19 cellular contexts compared by ENCODE assay signal in the genomic region with DNA sequence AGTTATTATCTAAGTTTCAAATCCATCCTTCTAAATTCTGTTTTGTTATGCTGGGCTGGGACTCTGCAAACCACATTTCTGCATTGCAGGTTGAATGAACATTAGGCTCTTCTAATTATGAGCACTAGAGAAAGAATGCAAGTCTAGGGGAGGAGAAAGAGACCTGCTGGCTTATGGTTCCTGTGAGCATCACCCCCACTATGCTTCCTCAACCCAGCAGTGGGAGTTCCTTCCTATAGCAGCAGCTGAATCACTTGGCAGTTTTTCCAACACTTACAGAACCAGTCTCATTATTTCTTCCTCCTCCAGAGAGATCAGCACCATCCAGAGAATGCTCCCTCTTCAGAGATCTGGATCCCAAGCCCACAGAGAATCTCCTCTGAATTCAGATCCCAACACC.
A peak's percentile ranks its signal among the peaks of the same experiment; 100 is the strongest.
DNase-seq lines count a peak whose midpoint lies in the region; ATAC-seq, FAIRE-seq and TF ChIP-seq lines count a peak whose summit lies in the region.
"Had no signal": no experiment of that assay in that cellular context is flagged by ENCODE, and none has a peak within 500 bp of the region (broad histone marks: within the 10 kb centered on the region; RNA-seq: fewer than 3 reads in every experiment).

No MANE protein-coding gene starts in this region.

- H3K23ac ChIP-seq in IMR-90 (ENCODE audit: low read depth, low read length), result 0 out of 2 replicates have a peak overlapping the region, but pooled peaks have one; percentile 27

- TF ChIP-seq CTCF in IMR-90 (conservative IDR thresholded peaks at IDR 0.05; ENCODE audit: low read depth, low read length) (no peak), esophagus muscularis mucosa (IDR thresholded peaks at IDR 0.05) (no peak)

- peak overlapping the region; percentile 42 for H2BK5ac ChIP-seq in IMR-90 (ENCODE audit: low read depth, low read length, poor library complexity, severe bottlenecking)

- TF ChIP-seq POLR2A in IMR-90 (IDR thresholded peaks at IDR 0.05; ENCODE audit: low read depth, low read length), result no peak
- TF ChIP-seq POLR2A in esophagus muscularis mucosa (IDR thresholded peaks at IDR 0.05; ENCODE audit: low read depth), result no peak

- no peak overlapping the region for H2BK120ac ChIP-seq in IMR-90 (ENCODE audit: low read depth, low read length)

- intact Hi-C loops in IMR-90 (cut with micrococcal nuclease) (no loop called here), esophagus muscularis mucosa (cut with DNase I) (no loop called here)

- H3K79me1 ChIP-seq in IMR-90 (ENCODE audit: low read depth in 1 of 2, low read length in 2 of 2), result no peaks in the 10 kb centered on the region

- BruUV-seq in IMR-90 (replicated peaks; lab: Mats Ljungman, UMichigan), result no TSS peak

- H3K36me3 ChIP-seq in IMR-90 (ENCODE audit: control insufficient read depth, insufficient read depth, low read length) (no peaks in the 10 kb centered on the region), esophagus muscularis mucosa (no peaks in the 10 kb centered on the region)
- H3K36me3 ChIP-seq: colonic mucosa, SJSA1 had no signal

- TF ChIP-seq RAD21 in IMR-90 (IDR thresholded peaks at IDR 0.05; ENCODE audit: low read length), result no peak

- POLR2A ChIA-PET in IMR-90 (lab: Charles Lee; ENCODE audit: unreplicated experiment), result no interaction called here

- H3K9ac ChIP-seq in IMR-90 (ENCODE audit: low read depth, low read length), result no peak overlapping the region

- no peaks in the 10 kb centered on the region for H3K4me1 ChIP-seq in IMR-90 (ENCODE audit: control insufficient read depth, insufficient read depth, low read length)
- H3K4me1 ChIP-seq in esophagus muscularis mucosa, result no peaks in the 10 kb centered on the region
- H3K4me1 ChIP-seq: colonic mucosa, SJSA1 had no signal

- H4K91ac ChIP-seq in IMR-90 (ENCODE audit: insufficient read depth, low read depth, low read length), result no peak overlapping the region

- H3K18ac ChIP-seq in IMR-90 (ENCODE audit: low read depth, low read length), result no peak overlapping the region

- H3K27me3 ChIP-seq in IMR-90 (ENCODE audit: control insufficient read depth, insufficient read depth, low read length), result no peaks in the 10 kb centered on the region
- no peaks in the 10 kb centered on the region for H3K27me3 ChIP-seq in esophagus muscularis mucosa
- H3K27me3 ChIP-seq: colonic mucosa, SJSA1 had no signal

- H2BK20ac ChIP-seq in IMR-90 (ENCODE audit: low read depth, low read length), result no peak overlapping the region

- in situ Hi-C loops in IMR-90 (cut with MboI; ENCODE audit: low sequenced_read_pairs), result no loop called here

- no peak overlapping the region for H2AK5ac ChIP-seq in IMR-90 (ENCODE audit: low read depth, low read length)

- H2AFZ ChIP-seq in IMR-90 (replicated peaks; ENCODE audit: low read length, poor library complexity), result peak overlapping the region; percentile 73

- no peak overlapping the region for H3K4me3 ChIP-seq in IMR-90 (ENCODE audit: insufficient read depth, low read depth, low read length)
- H3K4me3 ChIP-seq in esophagus muscularis mucosa, result no peak overlapping the region
- H3K4me3 ChIP-seq: colonic mucosa, lung, SJSA1 had no signal

- H2AK9ac ChIP-seq in IMR-90 (replicated peaks; ENCODE audit: low read depth, low read length, poor library complexity), result peak overlapping the region; percentile 1

- no peak overlapping the region for H3K4ac ChIP-seq in IMR-90 (ENCODE audit: low read depth, low read length)

- dilution Hi-C loops in IMR-90 (cut with HindIII; ENCODE audit: low sequenced_read_pairs, unreplicated experiment), result no loop called here

- peak; percentile 94 for ATAC-seq in IMR-90 (ENCODE audit: low read depth)
- ATAC-seq: activated CD8-positive, alpha-beta T cell treated with anti-CD3 and anti-CD28 coated beads for 36 hours; esophagus mucosa had no signal

- no peaks in the 10 kb centered on the region for H4K20me1 ChIP-seq in IMR-90 (ENCODE audit: insufficient read depth, low read length)

- no peak overlapping the region for H4K8ac ChIP-seq in IMR-90 (ENCODE audit: low read depth in 2 of 2, low read length in 2 of 2)

- H3K56ac ChIP-seq in IMR-90 (ENCODE audit: extremely low read depth, insufficient read depth, low read length), result no peak overlapping the region

- H3K14ac ChIP-seq in IMR-90 (replicated peaks; ENCODE audit: low read depth, low read length), result no peak overlapping the region

- FAIRE-seq in urothelium cell line (lab: Jason Lieb, UNC), result no peak

- no peak overlapping the region for H2BK15ac ChIP-seq in IMR-90 (ENCODE audit: low read depth, low read length)

- TF ChIP-seq EP300 in esophagus muscularis mucosa (IDR thresholded peaks at IDR 0.05), result no peak

- CTCF ChIA-PET in IMR-90 (lab: Yijun Ruan, JAX), result no interaction called here

- H4K5ac ChIP-seq in IMR-90 (ENCODE audit: low read depth, low read length), result no peak overlapping the region

- H3K9me3 ChIP-seq in IMR-90 (ENCODE audit: control insufficient read depth, insufficient read depth, low read length) (no peaks in the 10 kb centered on the region), esophagus muscularis mucosa (no peaks in the 10 kb centered on the region)
- H3K9me3 ChIP-seq: colonic mucosa, SJSA1 had no signal

- H3K9me1 ChIP-seq in IMR-90 (ENCODE audit: insufficient read depth, low read length), result no peaks in the 10 kb centered on the region

- no peak overlapping the region for H3K27ac ChIP-seq in IMR-90 (ENCODE audit: insufficient read depth, low read length)
- H3K27ac ChIP-seq in esophagus muscularis mucosa (replicated peaks in 1 of 4), result no peak overlapping the region
- H3K27ac ChIP-seq: C4-2B, colonic mucosa, SJSA1 had no signal

- H3K4me2 ChIP-seq in IMR-90 (ENCODE audit: low read depth, low read length), result no peak overlapping the region

- DNase-seq in AG20443 (ENCODE audit: low spot score) (peak; percentile 60), IMR-90 (peak; percentile 89), dermis blood vessel endothelial cell (peak; percentile 82), occipital lobe (lab: John Stamatoyannopoulos, UW) (peak; percentile 10), urothelium cell line (ENCODE audit: low spot score) (no peak), esophagus muscularis mucosa (ENCODE audit: extremely low spot score) (no peak), foreskin melanocyte (no peak)
- no peak for DNase-seq in stimulated activated naive CD4-positive, alpha-beta T cell (lab: John Stamatoyannopoulos, UW)
- DNase-seq: activated CD8-positive, alpha-beta T cell treated with anti-CD3 and anti-CD28 coated beads for 36 hours; colonic mucosa; KG1; NCI-H1417 treated with DMSO at 0.1 percent for 48 hours; NCI-H2227 treated with DMSO at 0.1 percent for 48 hours; stimulated activated CD4-positive, alpha-beta T cell treated with anti-CD3 and anti-CD28 coated beads, Interleukin-4, amount 100 ng/mL, for 1 hour; trophoblast cell had no signal

TF ChIP-seq in IMR-90, 13 proteins besides CTCF, POLR2A, EP300 and RAD21:
- TF ChIP-seq, protein P1, sequence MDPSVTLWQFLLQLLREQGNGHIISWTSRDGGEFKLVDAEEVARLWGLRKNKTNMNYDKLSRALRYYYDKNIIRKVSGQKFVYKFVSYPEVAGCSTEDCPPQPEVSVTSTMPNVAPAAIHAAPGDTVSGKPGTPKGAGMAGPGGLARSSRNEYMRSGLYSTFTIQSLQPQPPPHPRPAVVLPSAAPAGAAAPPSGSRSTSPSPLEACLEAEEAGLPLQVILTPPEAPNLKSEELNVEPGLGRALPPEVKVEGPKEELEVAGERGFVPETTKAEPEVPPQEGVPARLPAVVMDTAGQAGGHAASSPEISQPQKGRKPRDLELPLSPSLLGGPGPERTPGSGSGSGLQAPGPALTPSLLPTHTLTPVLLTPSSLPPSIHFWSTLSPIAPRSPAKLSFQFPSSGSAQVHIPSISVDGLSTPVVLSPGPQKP (IDR thresholded peaks at IDR 0.05; ENCODE audit: borderline replicate concordance, low read depth, low read length), result no peak
- no peak for TF ChIP-seq CEBPB (IDR thresholded peaks at IDR 0.05; ENCODE audit: low read depth, low read length)
- peak; percentile 32 for TF ChIP-seq RCOR1 (IDR thresholded peaks at IDR 0.05; ENCODE audit: insufficient replicate concordance, low read length)

Comparison
In these comparisons a context has a peak if more than half of its experiments do, and no peak if none do; other contexts are left out.
1. DNase-seq: peak in AG20443 (single experiment), IMR-90 (single experiment), dermis blood vessel endothelial cell (single experiment) and occipital lobe (single experiment); none in stimulated activated naive CD4-positive, alpha-beta T cell (0 of 6), urothelium cell line (single experiment), esophagus muscularis mucosa (single experiment) and foreskin melanocyte (single experiment).